In the genomic region with DNA sequence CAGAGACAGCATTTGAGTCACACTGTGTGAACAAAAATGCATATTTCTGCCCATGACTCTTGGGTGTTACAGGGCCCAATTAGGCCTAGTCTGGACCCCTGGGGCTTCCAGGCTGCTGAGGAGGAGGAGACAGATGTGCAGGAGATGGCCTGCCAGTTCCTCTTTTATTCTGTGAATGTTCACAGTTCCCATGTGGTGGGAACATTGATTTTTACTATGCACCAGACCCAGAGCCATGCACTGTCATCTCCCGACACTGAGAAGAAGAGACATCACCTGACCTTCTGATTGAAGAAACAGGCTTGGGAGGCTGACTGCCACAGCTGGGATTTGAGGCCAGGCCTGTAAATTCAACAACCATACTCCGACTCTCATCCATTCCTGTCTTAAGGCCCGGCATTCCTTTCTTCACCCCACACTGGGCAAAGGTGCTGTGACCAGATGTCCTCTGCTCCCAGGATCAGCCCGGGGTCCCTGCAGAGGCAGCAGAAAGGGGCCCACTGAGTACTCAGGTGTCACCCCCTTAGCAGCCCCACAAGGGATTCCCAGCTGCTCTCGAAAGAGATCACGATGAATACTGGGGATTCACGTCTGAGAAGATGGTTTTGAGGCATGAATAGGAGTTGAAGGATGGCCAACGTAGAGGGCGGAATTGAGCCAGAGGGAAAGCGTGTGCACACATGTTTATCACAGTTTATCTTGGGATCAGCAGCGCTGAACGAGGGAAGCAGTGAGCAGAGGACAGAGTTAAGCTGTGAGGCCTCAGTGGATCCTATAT, we compare ENCODE assay signal across 1 cellular context.
TF ChIP-seq lines count a peak whose summit lies in the region.

No MANE protein-coding gene starts in this region.

TF ChIP-seq in SK-N-SH, 30 proteins besides CTCF, POLR2A, EP300 and RAD21 (continued from another document):
- TF ChIP-seq REST (IDR thresholded peaks at IDR 0.05; ENCODE audit: low read depth, low read length), result no peak
- TF ChIP-seq, protein P1, sequence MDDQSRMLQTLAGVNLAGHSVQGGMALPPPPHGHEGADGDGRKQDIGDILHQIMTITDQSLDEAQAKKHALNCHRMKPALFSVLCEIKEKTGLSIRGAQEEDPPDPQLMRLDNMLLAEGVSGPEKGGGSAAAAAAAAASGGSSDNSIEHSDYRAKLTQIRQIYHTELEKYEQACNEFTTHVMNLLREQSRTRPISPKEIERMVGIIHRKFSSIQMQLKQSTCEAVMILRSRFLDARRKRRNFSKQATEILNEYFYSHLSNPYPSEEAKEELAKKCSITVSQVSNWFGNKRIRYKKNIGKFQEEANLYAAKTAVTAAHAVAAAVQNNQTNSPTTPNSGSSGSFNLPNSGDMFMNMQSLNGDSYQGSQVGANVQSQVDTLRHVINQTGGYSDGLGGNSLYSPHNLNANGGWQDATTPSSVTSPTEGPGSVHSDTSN (IDR thresholded peaks at IDR 0.05), result no peak
- TF ChIP-seq MXI1 (IDR thresholded peaks at IDR 0.05; ENCODE audit: low read depth, low read length), result no peak
- TF ChIP-seq MEF2A (IDR thresholded peaks at IDR 0.05; ENCODE audit: borderline replicate concordance, low read depth), result no peak
- TF ChIP-seq TAF1 (IDR thresholded peaks at IDR 0.05; ENCODE audit: borderline replicate concordance, low read depth, low read length), result no peak
- no peak for TF ChIP-seq SMC3 (IDR thresholded peaks at IDR 0.05; ENCODE audit: low read depth, low read length)
